Comparison of ENCODE assay signal across 14 cellular contexts in genomic region chr13:44818016-44818415, GRCh38.
DNase-seq lines count a peak whose midpoint lies in the region; TF ChIP-seq lines count a peak whose summit lies in the region.
"Had no signal": no experiment of that assay in that cellular context is flagged by ENCODE, and none has a peak within 500 bp of the region (broad histone marks: within the 10 kb centered on the region; RNA-seq: fewer than 3 reads in every experiment).

No MANE protein-coding gene starts in this region.

- H3K27me3 ChIP-seq in GM23248 (replicated peaks; ENCODE audit: insufficient read depth) = no peaks in the 10 kb centered on the region
- no peaks in the 10 kb centered on the region for H3K27me3 ChIP-seq in endocrine pancreas (ENCODE audit: control insufficient read depth, insufficient read depth, low read length)
- no peaks in the 10 kb centered on the region for H3K27me3 ChIP-seq in neuronal stem cell (ENCODE audit: control insufficient read depth in 3 of 3, insufficient read depth in 3 of 3, low read depth in 1 of 3, low read length in 3 of 3)
- no peaks in the 10 kb centered on the region for H3K27me3 ChIP-seq in uterus

- no peak overlapping the region for H2BK5ac ChIP-seq in neuronal stem cell (ENCODE audit: low read length)

- H3K4ac ChIP-seq in neuronal stem cell (ENCODE audit: low read length) = no peak overlapping the region

- H3K4me2 ChIP-seq in GM23248 (ENCODE audit: unreplicated experiment) (no peak overlapping the region), neuronal stem cell (ENCODE audit: insufficient read depth, low read length, poor library complexity, severe bottlenecking) (no peak overlapping the region)

- no peak overlapping the region for H3K14ac ChIP-seq in neuronal stem cell (ENCODE audit: low read length)

- H3K18ac ChIP-seq in neuronal stem cell (ENCODE audit: low read length) = no peak overlapping the region

- H2BK15ac ChIP-seq in neuronal stem cell (ENCODE audit: low read length) = no peak overlapping the region

- 86 to 87% methylated on average over 5 of the region's 5 CpGs for WGBS in GM23248 (ENCODE audit: low coverage in 1 of 2, low lambda C conversion rate in 2 of 2, missing lambda C conversion rate in 2 of 2), 2 experiments
- no CpG with 5 or more reads among the region's 5 CpGs for WGBS in neuronal stem cell (ENCODE audit: extremely low coverage in 2 of 2, insufficient read length in 2 of 2, insufficient replicate concordance in 1 of 2), 2 donors

- peaks cover 19% of the 10 kb centered on the region for H3F3A ChIP-seq in GM23248 (ENCODE audit: insufficient read depth)

- H3K9me2 ChIP-seq in GM23248 (ENCODE audit: insufficient read depth) = no peaks in the 10 kb centered on the region

- TF ChIP-seq CTCF in uterus (IDR thresholded peaks at IDR 0.05) = no peak

- TF ChIP-seq POLR2A in uterus (IDR thresholded peaks at IDR 0.05) = no peak

- H2AFZ ChIP-seq in GM23248 (no peak overlapping the region), neuronal stem cell (ENCODE audit: low read length) (peak overlapping the region; percentile 81)

- no peaks in the 10 kb centered on the region for H4K20me1 ChIP-seq in GM23248 (ENCODE audit: insufficient read depth)

- in situ Hi-C loops in GM23248 (cut with MboI) (no loop called here), KBM-7 (cut with MboI; ENCODE audit: low pct_unique_long_range_greater_than_20kb, low sequenced_read_pairs) (no loop called here)

- no peak overlapping the region for H2AK5ac ChIP-seq in neuronal stem cell (ENCODE audit: low read depth, low read length)

- H3K4me1 ChIP-seq in GM23248 (ENCODE audit: insufficient read depth) (peaks cover 33% of the 10 kb centered on the region), endocrine pancreas (ENCODE audit: control insufficient read depth, insufficient read depth, low read length) (peaks cover 13% of the 10 kb centered on the region), neuronal stem cell (ENCODE audit: control insufficient read depth in 2 of 2, insufficient read depth in 1 of 2, low read depth in 1 of 2, low read length in 2 of 2) (peaks cover 3 to 18% of the 10 kb centered on the region in 2 donors), uterus (no peaks in the 10 kb centered on the region)

- H3K4me3 ChIP-seq in GM23248 (no peak overlapping the region), endocrine pancreas (ENCODE audit: control insufficient read depth, insufficient read depth, low read length) (no peak overlapping the region), neuronal stem cell (ENCODE audit: low read length in 2 of 2) (no peak overlapping the region), uterus (no peak overlapping the region)

- H3K9me3 ChIP-seq in GM23248 (ENCODE audit: low read depth) (no peaks in the 10 kb centered on the region), endocrine pancreas (ENCODE audit: control insufficient read depth, low read length) (no peaks in the 10 kb centered on the region), neuronal stem cell (replicated peaks in 1 of 2; ENCODE audit: control insufficient read depth in 2 of 2, insufficient read depth in 1 of 2, low read depth in 1 of 2, low read length in 2 of 2) (no peaks in the 10 kb centered on the region), uterus (no peaks in the 10 kb centered on the region)

- no peak overlapping the region for H3K9ac ChIP-seq in GM23248
- peak overlapping the region; percentile 47 for H3K9ac ChIP-seq in endocrine pancreas (ENCODE audit: control insufficient read depth, insufficient read depth, low read length)
- no peak overlapping the region for H3K9ac ChIP-seq in neuronal stem cell (ENCODE audit: low read depth, low read length, poor library complexity)

- no peaks in the 10 kb centered on the region for H3K36me3 ChIP-seq in GM23248 (ENCODE audit: low read depth)
- H3K36me3 ChIP-seq in endocrine pancreas (ENCODE audit: control insufficient read depth, insufficient read depth, low read length) = no peaks in the 10 kb centered on the region
- H3K36me3 ChIP-seq in neuronal stem cell (replicated peaks in 1 of 2; ENCODE audit: control insufficient read depth in 2 of 2, insufficient read depth in 2 of 2, low read length in 2 of 2) = no peaks in the 10 kb centered on the region
- H3K36me3 ChIP-seq in uterus = no peaks in the 10 kb centered on the region

- H2BK12ac ChIP-seq in neuronal stem cell (ENCODE audit: low read length) = no peak overlapping the region

- no peak for DNase-seq in GM23248
- DNase-seq in NCI-H69 (lab: John Stamatoyannopoulos, UW) = peak; percentile 43
- no peak for DNase-seq in neuronal stem cell (ENCODE audit: low spot score)
- DNase-seq in KBM-7 = no peak
- DNase-seq in activated naive CD4-positive, alpha-beta T cell treated with Interleukin-2 at 50 U/mL for 16 hours = no peak
- no peak for DNase-seq in T1000 (lab: John Stamatoyannopoulos, UW)
- no peak for DNase-seq in uterus
- DNase-seq: CD4-positive, alpha-beta memory T cell; GF-D8; GOT3; NCI-H1105 treated with DMSO at 0.1 percent for 48 hours; NK-92 treated with Interleukin-12 subunit alpha and Interleukin-12 subunit beta, amount 100 ng/mL, for 24 hours; T-helper 1 cell had no signal

- no peak overlapping the region for H4K91ac ChIP-seq in neuronal stem cell (ENCODE audit: low read depth, low read length, poor library complexity)

- 0 out of 2 replicates have a peak overlapping the region, but pooled peaks have one; percentile 42 for H3K27ac ChIP-seq in GM23248
- no peak overlapping the region for H3K27ac ChIP-seq in neuronal stem cell (replicated peaks; ENCODE audit: low read length)
- no peak overlapping the region for H3K27ac ChIP-seq in uterus

- intact Hi-C loops in uterus (cut with DNase I; ENCODE audit: low total_unique reads) = no loop called here

- no peak overlapping the region for H3K23ac ChIP-seq in neuronal stem cell (ENCODE audit: low read depth, low read length, poor library complexity)

- no peak overlapping the region for H2BK120ac ChIP-seq in neuronal stem cell (ENCODE audit: low read depth, low read length)

- H3K79me2 ChIP-seq in GM23248 (ENCODE audit: insufficient read depth) = no peaks in the 10 kb centered on the region

- no peak overlapping the region for H4K8ac ChIP-seq in neuronal stem cell (ENCODE audit: low read depth, low read length)

- H3K79me1 ChIP-seq in neuronal stem cell (ENCODE audit: low read depth, low read length) = no peaks in the 10 kb centered on the region
